8 cellular contexts compared by ENCODE assay signal in the genomic region with DNA sequence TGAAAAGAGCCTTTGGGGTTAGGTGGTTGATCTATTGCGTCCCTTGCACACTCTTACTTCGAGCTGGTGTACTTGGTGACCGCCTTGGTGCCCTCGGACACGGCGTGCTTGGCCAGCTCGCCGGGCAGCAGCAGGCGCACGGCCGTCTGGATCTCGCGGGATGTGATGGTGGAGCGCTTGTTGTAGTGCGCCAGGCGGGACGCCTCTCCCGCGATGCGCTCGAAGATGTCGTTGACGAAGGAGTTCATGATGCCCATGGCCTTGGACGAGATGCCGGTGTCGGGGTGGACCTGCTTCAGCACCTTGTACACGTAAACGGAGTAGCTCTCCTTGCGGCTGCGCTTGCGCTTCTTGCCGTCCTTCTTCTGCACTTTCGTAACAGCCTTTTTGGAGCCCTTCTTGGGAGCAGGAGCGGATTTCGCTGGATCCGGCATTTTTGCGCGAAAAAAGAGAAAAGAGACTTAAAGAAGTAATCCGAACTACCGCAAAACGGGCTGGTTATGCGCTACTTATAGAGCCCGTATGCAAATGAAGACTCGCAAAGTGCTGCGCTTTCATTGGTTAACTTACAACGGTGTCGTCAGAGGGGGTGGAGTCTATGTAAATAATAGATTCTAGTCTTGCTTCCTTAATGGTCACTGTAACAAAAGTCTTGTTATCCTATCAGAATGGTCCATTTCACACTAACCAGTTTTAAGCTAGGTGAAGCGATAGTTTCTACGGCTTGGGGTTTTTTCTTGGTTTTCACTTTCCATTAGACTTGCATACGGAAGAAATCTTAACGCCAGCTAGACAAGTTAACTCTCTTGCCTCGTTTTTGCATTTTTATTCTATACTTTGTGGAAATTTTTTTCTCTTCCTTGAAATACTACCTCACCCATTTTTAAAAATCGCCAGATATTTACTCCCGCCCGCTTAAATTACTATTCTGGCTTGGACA. TPM values are rescaled to one million over a fixed set of nuclear protein-coding genes. Genes with fewer than 3 reads are reported as not detected.
DNase-seq lines count a peak whose midpoint lies in the region; ATAC-seq and TF ChIP-seq lines count a peak whose summit lies in the region.
"Not testable (repeated sequence)": the region's sequence is repeated elsewhere in the genome, so short reads cannot be mapped to it uniquely, and the experiment has no call there.

No MANE protein-coding gene starts in this region.

- H3K27ac Mint-ChIP-seq in natural killer cell treated with Interleukin-12 subunit alpha and Interleukin-12 subunit beta and Interleukin-15 and Interleukin-18, amount 100 ng/mL, for 72 hours = peak overlapping the region; percentile 92
- peak overlapping the region; percentile 97 for H3K27ac Mint-ChIP-seq in stimulated activated naive B cell treated with anti-CD40 and anti-IgM and Interleukin-4, amounts not matched to agents 10 μg/mL and 1 μg/mL and 100 μg/mL, for 72 hours

- H3K79me2 ChIP-seq in DOHH2 (ENCODE audit: control insufficient read depth, low read length) = not testable (repeated sequence)

- not testable (repeated sequence) for H3K9me3 ChIP-seq in DOHH2 (ENCODE audit: control insufficient read depth, insufficient read depth, low read length)

- not testable (repeated sequence) for H3F3A ChIP-seq in DOHH2 (ENCODE audit: control insufficient read depth, insufficient read depth)

- not testable (repeated sequence) for H3K9me2 ChIP-seq in DOHH2 (replicated peaks; ENCODE audit: control insufficient read depth, low read length)

- H3K4me3 ChIP-seq in DOHH2 (ENCODE audit: low read length) (peak overlapping the region; percentile 67), LNCaP clone FGC (ENCODE audit: low read depth, low read length) (peak overlapping the region; percentile 54)

- peak overlapping the region; percentile 56 for H3K4me2 ChIP-seq in DOHH2 (ENCODE audit: low read length)

- peak; percentile 88 to 92 for ATAC-seq in natural killer cell treated with Interleukin-12 subunit alpha and Interleukin-12 subunit beta and Interleukin-15 and Interleukin-18, amount 100 ng/mL, for 72 hours
- peak; percentile 81 to 84 for ATAC-seq in stimulated activated naive B cell treated with anti-CD40 and anti-IgM and Interleukin-4, amounts not matched to agents 10 μg/mL and 1 μg/mL and 100 μg/mL, for 72 hours (replicated peaks)

- not testable (repeated sequence) for H3K9me3 Mint-ChIP-seq in natural killer cell treated with Interleukin-12 subunit alpha and Interleukin-12 subunit beta and Interleukin-15 and Interleukin-18, amount 100 ng/mL, for 72 hours; stimulated activated naive B cell treated with anti-CD40 and anti-IgM and Interleukin-4, amounts not matched to agents 10 μg/mL and 1 μg/mL and 100 μg/mL, for 72 hours

- peak overlapping the region; percentile 84 for H3K27ac ChIP-seq in DOHH2 (ENCODE audit: low read depth, low read length)

- H3K4me3 Mint-ChIP-seq in natural killer cell treated with Interleukin-12 subunit alpha and Interleukin-12 subunit beta and Interleukin-15 and Interleukin-18, amount 100 ng/mL, for 72 hours = peak overlapping the region; percentile 92
- H3K4me3 Mint-ChIP-seq in stimulated activated naive B cell treated with anti-CD40 and anti-IgM and Interleukin-4, amounts not matched to agents 10 μg/mL and 1 μg/mL and 100 μg/mL, for 72 hours = peak overlapping the region; percentile 84 to 88

- H3K4me1 ChIP-seq in DOHH2 (ENCODE audit: control insufficient read depth, low read length) = not testable (repeated sequence)

- not testable (repeated sequence) for H3K27me3 ChIP-seq in DOHH2 (ENCODE audit: control insufficient read depth, low read length)

- H3K4me1 Mint-ChIP-seq in natural killer cell treated with Interleukin-12 subunit alpha and Interleukin-12 subunit beta and Interleukin-15 and Interleukin-18, amount 100 ng/mL, for 72 hours (ENCODE audit: low read depth in 2 of 2); stimulated activated naive B cell treated with anti-CD40 and anti-IgM and Interleukin-4, amounts not matched to agents 10 μg/mL and 1 μg/mL and 100 μg/mL, for 72 hours: not testable (repeated sequence)

- DNase-seq in H4 (ENCODE audit: low spot score) (peak; percentile 92), LNCaP clone FGC (ENCODE audit: low read depth) (peak; percentile 89), RPMI7951 (ENCODE audit: low read depth) (peak; percentile 95), fibroblast of peridontal ligament (ENCODE audit: extremely low read depth) (peak; percentile 95)
- DNase-seq in activated T-helper 1 cell treated with anti-CD3 and anti-CD28 coated beads, Interleukin-2, amount 50 U/mL, for 16 hours (ENCODE audit: low read depth in 1 of 2, low spot score in 1 of 2) = peak; percentile 37 to 66
- peak; percentile 86 for DNase-seq in natural killer cell treated with Interleukin-12 subunit alpha and Interleukin-12 subunit beta and Interleukin-15 and Interleukin-18, amount 100 ng/mL, for 72 hours (ENCODE audit: low spot score)
- DNase-seq in stimulated activated naive B cell treated with anti-CD40 and anti-IgM and Interleukin-4, amounts not matched to agents 10 μg/mL and 1 μg/mL and 100 μg/mL, for 72 hours = peak; percentile 87

- not testable (repeated sequence) for H4K20me1 ChIP-seq in DOHH2 (ENCODE audit: control insufficient read depth, insufficient read depth, low read depth, low read length)

- H3K36me3 Mint-ChIP-seq in natural killer cell treated with Interleukin-12 subunit alpha and Interleukin-12 subunit beta and Interleukin-15 and Interleukin-18, amount 100 ng/mL, for 72 hours; stimulated activated naive B cell treated with anti-CD40 and anti-IgM and Interleukin-4, amounts not matched to agents 10 μg/mL and 1 μg/mL and 100 μg/mL, for 72 hours: not testable (repeated sequence)

- not testable (repeated sequence) for H3K27me3 Mint-ChIP-seq in natural killer cell treated with Interleukin-12 subunit alpha and Interleukin-12 subunit beta and Interleukin-15 and Interleukin-18, amount 100 ng/mL, for 72 hours; stimulated activated naive B cell treated with anti-CD40 and anti-IgM and Interleukin-4, amounts not matched to agents 10 μg/mL and 1 μg/mL and 100 μg/mL, for 72 hours

- not testable (repeated sequence) for H3K36me3 ChIP-seq in DOHH2 (ENCODE audit: control insufficient read depth, low read length)

- TF ChIP-seq CTCF in DOHH2 (IDR thresholded peaks at IDR 0.05; ENCODE audit: low read depth, low read length, poor library complexity, severe bottlenecking); LNCaP clone FGC (IDR thresholded peaks at IDR 0.05; ENCODE audit: control insufficient read depth, extremely low read depth, insufficient read depth): not testable (repeated sequence)

RNA-seq across cellular contexts. Expression of a gene that starts 29.7 kb away (rescaled TPM):
- not detected in 2 replicates for total RNA-seq in H4 (2014; rRNA removed; shearing (Covaris generic))
- total RNA-seq in RPMI7951 (2014; rRNA removed; shearing (Covaris generic)) = not detected in 2 replicates
- 1 to 10 TPM in 1 of 2 donors, under 1 TPM in 1; 0.93 to 1.3 TPM for total RNA-seq in natural killer cell treated with Interleukin-12 subunit alpha and Interleukin-12 subunit beta and Interleukin-15 and Interleukin-18, amount 100 ng/mL, for 72 hours

Comparison
In these comparisons a context has a peak if more than half of its experiments do, and no peak if none do; other contexts are left out.
1. Peak in every context shown above with its lines: DNase-seq, ATAC-seq, H3K4me3 ChIP-seq and H3K27ac ChIP-seq.